ENCODE assay signal across 8 cellular contexts in genomic region chr18:59358611-59359575, GRCh38. TPM values are rescaled to one million over a fixed set of nuclear protein-coding genes. Genes with fewer than 3 reads are reported as not detected.
DNase-seq lines count a peak whose midpoint lies in the region; ATAC-seq and TF ChIP-seq lines count a peak whose summit lies in the region.

Gene LMAN1, minus strand, starts transcription at chr18:59359265. Its CDS starts 21 bp downstream, at chr18:59359244.

- 1% methylated on average over 16 to 22 of the region's 78 CpGs for WGBS in esophagus squamous epithelium, 2 donors

- DNase-seq in Daoy (ENCODE audit: low read depth) (peak; percentile 95), GM23338 (ENCODE audit: low spot score) (peak; percentile 96), Kasumi-1 (lab: John Stamatoyannopoulos, UW) (peak; percentile 83 to 86), RKO (ENCODE audit: low spot score) (peak; percentile 93), activated T-helper 1 cell treated with Interleukin-2 at 50 U/mL for 16 hours (ENCODE audit: low read depth) (peak; percentile 88), esophagus squamous epithelium (lab: John Stamatoyannopoulos, UW) (peak; percentile 59), myocyte (ENCODE audit: low read depth) (peak; percentile 96)
- DNase-seq in stimulated activated CD8-positive, alpha-beta memory T cell treated with anti-CD3 and anti-CD28 coated beads, Interleukin-7, amount 100 ng/mL, for 4 hours (ENCODE audit: low read depth in 2 of 2), result peak; percentile 80 to 92

- H3K27ac ChIP-seq in GM23338 (ENCODE audit: low read depth), result peak within 1 kb of the TSS; percentile 86; the same call in 1 of the 2 replicates
- peak within 1 kb of the TSS; percentile 90 to 95 (median 92) for H3K27ac ChIP-seq in esophagus squamous epithelium

- H3K9me3 ChIP-seq in esophagus squamous epithelium, result no peaks in the 10 kb centered on the region

- peaks cover 17% of the 10 kb centered on the region for H3K27me3 ChIP-seq in GM23338 (ENCODE audit: insufficient read depth)
- no peaks in the 10 kb centered on the region for H3K27me3 ChIP-seq in esophagus squamous epithelium

- intact Hi-C loops in esophagus squamous epithelium (cut with DNase I), result no loop called here

- TF ChIP-seq CTCF in GM23338 (conservative IDR thresholded peaks at IDR 0.05; ENCODE audit: low read depth in 2 of 2), result no peak
- TF ChIP-seq CTCF in esophagus squamous epithelium (IDR thresholded peaks at IDR 0.05), result no peak

- H3K4me3 ChIP-seq in GM23338 (peak within 1 kb of the TSS; percentile 94), esophagus squamous epithelium (peak within 1 kb of the TSS; percentile 83 to 97 (median 90))

- H3K9me3 Mint-ChIP-seq in GM23338, result no peaks in the 10 kb centered on the region

- peaks cover 5% of the 10 kb centered on the region for H3K4me1 Mint-ChIP-seq in GM23338

- H4K20me1 ChIP-seq in GM23338 (replicated peaks; ENCODE audit: insufficient read depth), result peaks cover 3% of the 10 kb centered on the region; the same call in 1 of the 2 replicates

- peak within 1 kb of the TSS; percentile 98 for H3K4me3 Mint-ChIP-seq in GM23338

- H3K9me2 ChIP-seq in GM23338 (ENCODE audit: insufficient read depth), result no peaks in the 10 kb centered on the region

- H3K4me1 ChIP-seq in GM23338 (ENCODE audit: insufficient read depth), result peaks cover 15% of the 10 kb centered on the region
- H3K4me1 ChIP-seq in esophagus squamous epithelium, result peaks cover 0 to 39% (median 18%) of the 10 kb centered on the region in 3 donors

- TF ChIP-seq POLR2A in esophagus squamous epithelium (IDR thresholded peaks at IDR 0.05), result peak in 1 of 4 donors; percentile 43

- no peaks in the 10 kb centered on the region for H3F3A ChIP-seq in GM23338 (replicated peaks; ENCODE audit: low read depth)

- H3K4me2 ChIP-seq in GM23338, result peak within 1 kb of the TSS; percentile 89

- peaks cover 10% of the 10 kb centered on the region for H3K36me3 Mint-ChIP-seq in GM23338 (ENCODE audit: low read depth)

- H2AFZ ChIP-seq in GM23338, result peak within 1 kb of the TSS; percentile 86

- ATAC-seq in GM23338, result peak; percentile 92

- H3K79me2 ChIP-seq in GM23338 (replicated peaks; ENCODE audit: insufficient read depth), result peaks cover 34% of the 10 kb centered on the region

- peaks cover 12% of the 10 kb centered on the region; the same call in 1 of the 2 replicates for H3K36me3 ChIP-seq in GM23338 (ENCODE audit: insufficient read depth)
- H3K36me3 ChIP-seq in esophagus squamous epithelium, result peaks cover 0 to 17% (median 4%) of the 10 kb centered on the region in 3 donors

- H3K27ac Mint-ChIP-seq in GM23338, result peak within 1 kb of the TSS; percentile 97

- peaks cover 3% of the 10 kb centered on the region for H3K27me3 Mint-ChIP-seq in GM23338 (ENCODE audit: insufficient read depth, low read depth, poor library complexity)

TF ChIP-seq in GM23338, 12 proteins besides CTCF, POLR2A, EP300 and RAD21:
- peak; percentile 8; the same call in 1 of the 2 replicates for TF ChIP-seq ETS1 (IDR thresholded peaks at IDR 0.05)
- peak; percentile 9 for TF ChIP-seq REST (IDR thresholded peaks at IDR 0.05; ENCODE audit: unreplicated experiment)
- peak; percentile 80 for TF ChIP-seq POLR2AphosphoS5 (IDR thresholded peaks at IDR 0.05; ENCODE audit: low read depth)
- no peak for TF ChIP-seq CREB1 (CRISPR knock-in tag; IDR thresholded peaks at IDR 0.05; ENCODE audit: low read depth)
TF ChIP-seq in GM23338: peak in this region for 3.

RNA-seq across cellular contexts. Expression of gene LMAN1, which starts in this region (rescaled TPM):
- 107 and 120 TPM in 2 replicates for total RNA-seq in Daoy (2014; rRNA removed; shearing (Covaris generic))
- total RNA-seq in GM23338 (2014; rRNA removed; shearing (Covaris generic)), result 94.3 and 111 TPM in 2 replicates
- polyA plus RNA-seq in GM23338 (2016; fragmentation: Nextera tagmentation; extraction: Ambion mirVana), result 131 and 134 TPM in 2 replicates
- total RNA-seq in esophagus squamous epithelium (10 to 100 TPM; 67.1 to 80.3 (median 70.6) TPM), myocyte (136 and 180 TPM in 2 replicates)
- polyA plus RNA-seq in myocyte (2012), result 49.3 TPM

Comparison
In these comparisons a context has a peak if more than half of its experiments do, and no peak if none do; other contexts are left out.
1. Peak in every context shown above with its lines: DNase-seq, ATAC-seq, H3K4me3 ChIP-seq and H3K27ac ChIP-seq.